ENCODE assay signal across 8 cellular contexts in the genomic region with DNA sequence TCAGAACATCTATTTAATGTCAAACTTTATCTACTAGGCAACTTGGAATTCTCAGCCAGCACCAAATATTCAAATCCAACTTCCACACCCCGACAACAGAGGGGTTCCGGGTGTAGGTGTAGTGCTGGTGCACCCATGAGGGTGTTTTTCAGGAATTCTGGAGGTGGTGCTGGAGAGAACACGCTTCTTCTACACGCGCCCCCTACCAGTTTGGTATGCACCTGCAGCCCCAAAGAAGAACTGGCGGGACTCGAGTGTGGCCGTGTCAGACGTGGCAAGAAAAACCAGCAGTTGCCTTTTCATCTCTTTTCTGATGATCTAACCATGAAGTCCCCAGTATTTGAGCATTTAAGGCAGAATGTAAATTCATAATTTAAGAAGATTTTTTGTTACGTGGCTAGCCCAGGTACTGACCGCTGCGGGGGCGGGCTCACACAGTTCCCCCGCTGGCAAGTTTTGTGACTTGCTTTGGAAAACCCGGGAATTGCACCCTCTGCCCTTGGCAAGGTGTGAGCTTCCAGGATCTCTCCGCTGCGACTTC. TPM values are rescaled to one million over a fixed set of nuclear protein-coding genes. Genes with fewer than 3 reads are reported as not detected.
DNase-seq lines count a peak whose midpoint lies in the region; ATAC-seq and TF ChIP-seq lines count a peak whose summit lies in the region.

No MANE protein-coding gene starts in this region.

- H3K4me3 Mint-ChIP-seq in activated naive CD8-positive, alpha-beta T cell = peak overlapping the region; percentile 90

- H3K36me3 ChIP-seq in MM.1S (replicated peaks; ENCODE audit: insufficient read depth, low read length) (no peaks in the 10 kb centered on the region), SJSA1 (peaks cover 5% of the 10 kb centered on the region; the same call in 1 of the 2 replicates), heart left ventricle (no peaks in the 10 kb centered on the region), parathyroid adenoma (ENCODE audit: control insufficient read depth, insufficient read depth, low read length) (no peaks in the 10 kb centered on the region)

- no peaks in the 10 kb centered on the region for H3F3A ChIP-seq in MM.1S (ENCODE audit: insufficient read depth, low read length)

- no peaks in the 10 kb centered on the region for H4K20me1 ChIP-seq in MM.1S (ENCODE audit: insufficient read depth, low read length)

- DNase-seq in ELF-1 (ENCODE audit: low read depth, low spot score) = peak; percentile 79
- peak; percentile 22 for DNase-seq in HCEC 1CT
- DNase-seq in MM.1S = peak; percentile 70
- DNase-seq in SJSA1 (ENCODE audit: low read depth in 1 of 2, low spot score in 2 of 2) = peak; percentile 51 to 60
- DNase-seq in heart left ventricle = peak; percentile 55 to 64 (median 57)
- no peak for DNase-seq in GDM1 (lab: John Stamatoyannopoulos, UW)

- H3K27ac Mint-ChIP-seq in activated naive CD8-positive, alpha-beta T cell = no peak overlapping the region

- TF ChIP-seq POLR2A in heart left ventricle (IDR thresholded peaks at IDR 0.05) = no peak

- peaks cover 8% of the 10 kb centered on the region for H3K4me1 Mint-ChIP-seq in activated naive CD8-positive, alpha-beta T cell (ENCODE audit: low read depth)

- H3K9me3 Mint-ChIP-seq in activated naive CD8-positive, alpha-beta T cell (ENCODE audit: low read depth) = no peaks in the 10 kb centered on the region

- H3K9ac ChIP-seq in MM.1S (ENCODE audit: low read length) (peak overlapping the region; percentile 46; the same call in 1 of the 2 replicates), parathyroid adenoma (no peak overlapping the region)

- H3K4me1 ChIP-seq in MM.1S (ENCODE audit: low read length) (no peaks in the 10 kb centered on the region), SJSA1 (replicated peaks) (peaks cover 13% of the 10 kb centered on the region), heart left ventricle (peaks cover 0 to 35% (median 4%) of the 10 kb centered on the region in 12 donors), parathyroid adenoma (no peaks in the 10 kb centered on the region)

- H3K27me3 ChIP-seq in MM.1S (replicated peaks; ENCODE audit: insufficient read depth, low read length) (no peaks in the 10 kb centered on the region), SJSA1 (replicated peaks) (peaks cover 15% of the 10 kb centered on the region), heart left ventricle (peaks cover 0 to 27% (median 0%) of the 10 kb centered on the region in 9 donors), parathyroid adenoma (ENCODE audit: control insufficient read depth, insufficient read depth, low read length) (no peaks in the 10 kb centered on the region)

- H3K9me3 ChIP-seq in MM.1S (replicated peaks; ENCODE audit: insufficient read depth, low read length) = no peaks in the 10 kb centered on the region
- H3K9me3 ChIP-seq in SJSA1 (replicated peaks) = peaks cover 3% of the 10 kb centered on the region; the same call in 1 of the 2 replicates
- no peaks in the 10 kb centered on the region for H3K9me3 ChIP-seq in heart left ventricle
- H3K9me3 ChIP-seq in parathyroid adenoma (ENCODE audit: control insufficient read depth, low read length) = no peaks in the 10 kb centered on the region

- intact Hi-C loops in heart left ventricle (cut with DNase I) = loop anchor here in 7 of 10 donors (1.0 to 10.0 kb wide), 7 partner anchors 34 to 118 kb away; partner anchors contain the start of genes RWDD3 (in 4 of the 7) and ALG14 (in 1 of the 7)

- peak overlapping the region; percentile 32; the same call in 1 of the 2 replicates for H3K27ac ChIP-seq in MM.1S (ENCODE audit: low read length)
- H3K27ac ChIP-seq in SJSA1 = no peak overlapping the region
- H3K27ac ChIP-seq in heart left ventricle = peak overlapping the region in 11 of 12 donors; percentile 62 to 91 (median 85)
- H3K27ac ChIP-seq in parathyroid adenoma = peak overlapping the region; percentile 40

- no peaks in the 10 kb centered on the region for H3K9me2 ChIP-seq in MM.1S (replicated peaks; ENCODE audit: insufficient read depth, low read length)

- peaks cover 21% of the 10 kb centered on the region for H3K27me3 Mint-ChIP-seq in activated naive CD8-positive, alpha-beta T cell

- ATAC-seq in heart left ventricle = peak; percentile 57 to 82 (median 74)

- H2AFZ ChIP-seq in MM.1S (ENCODE audit: low read length) (peak overlapping the region; percentile 63; the same call in 1 of the 2 replicates), parathyroid adenoma (peak overlapping the region; percentile 67)

- H3K4me2 ChIP-seq in MM.1S (ENCODE audit: low read depth, low read length) = peak overlapping the region; percentile 55; the same call in 1 of the 2 replicates
- peak overlapping the region; percentile 97 for H3K4me2 ChIP-seq in parathyroid adenoma (ENCODE audit: low read length)

- peak; percentile 55 for TF ChIP-seq CTCF in MM.1S (IDR thresholded peaks at IDR 0.05; ENCODE audit: low read length)
- TF ChIP-seq CTCF in heart left ventricle (IDR thresholded peaks at IDR 0.05) = peak; percentile 27 to 65 (median 54)
- peak; percentile 57 for TF ChIP-seq CTCF in parathyroid adenoma (IDR thresholded peaks at IDR 0.05)

- no peaks in the 10 kb centered on the region for H3K79me2 ChIP-seq in MM.1S (ENCODE audit: low read length)
- no peaks in the 10 kb centered on the region for H3K79me2 ChIP-seq in parathyroid adenoma

- no peaks in the 10 kb centered on the region for H3K36me3 Mint-ChIP-seq in activated naive CD8-positive, alpha-beta T cell

- peak overlapping the region; percentile 74 for H3K4me3 ChIP-seq in MM.1S (ENCODE audit: low read length)
- H3K4me3 ChIP-seq in SJSA1 = peak overlapping the region; percentile 83
- H3K4me3 ChIP-seq in heart left ventricle = peak overlapping the region; percentile 47 to 96 (median 74)
- H3K4me3 ChIP-seq in parathyroid adenoma (ENCODE audit: low read depth, low read length) = peak overlapping the region; percentile 63

- WGBS in heart left ventricle, 4 donors = 1 to 4% (median 2%) methylated on average over 17 of the region's 17 CpGs

RNA-seq across cellular contexts. Expression of gene TLCD4, which starts 0.4 kb away (rescaled TPM):
- total RNA-seq in SJSA1 (2014; rRNA removed; shearing (Covaris generic)) = 0.60 and 2.5 TPM in 2 replicates
- total RNA-seq in heart left ventricle = 10 to 100 TPM; 27.6 to 82.7 (median 66.9) TPM
- polyA plus RNA-seq in heart left ventricle = 10 to 100 TPM; 13.0 to 17.7 TPM

RNA-seq across cellular contexts. Expression of gene ALG14, which starts 44.0 kb away (rescaled TPM):
- 1.5 and 2.1 TPM in 2 replicates for total RNA-seq in SJSA1 (2014; rRNA removed; shearing (Covaris generic))
- 1 to 10 TPM in 7 of 9 donors, under 1 TPM in 2; 0.56 to 4.7 (median 3.2) TPM for total RNA-seq in heart left ventricle
- polyA plus RNA-seq in heart left ventricle = 1 to 10 TPM in 1 of 2 donors, under 1 TPM in 1; 0.76 to 1.8 TPM
